Comparison of ENCODE assay signal across 23 cellular contexts in genomic region chr14:22397338-22397737, GRCh38.
"Had no signal": no experiment of that assay in that cellular context is flagged by ENCODE, and none has a peak within 500 bp of the region (broad histone marks: within the 10 kb centered on the region; RNA-seq: fewer than 3 reads in every experiment).

No MANE protein-coding gene starts in this region.

- H3K27ac ChIP-seq: ascending aorta, body of pancreas, Peyer's patch, RWPE1, SJCRH30 had no signal

- H3K9me3 ChIP-seq: ascending aorta, body of pancreas, Peyer's patch, SJCRH30 had no signal

- ATAC-seq: activated CD8-positive, alpha-beta memory T cell treated with anti-CD3 and anti-CD28 coated beads, Interleukin-2, amount 10 ng/mL, durations not matched to agents 7 days and 5 days; body of pancreas; WTC11 had no signal

- H3K27me3 ChIP-seq: ascending aorta, body of pancreas, Peyer's patch, SJCRH30 had no signal

- H3K4me1 ChIP-seq: body of pancreas, Peyer's patch had no signal

- H3K36me3 ChIP-seq: ascending aorta, Peyer's patch, SJCRH30 had no signal

- DNase-seq: activated CD4-positive, alpha-beta T cell treated with anti-CD3 and anti-CD28 coated beads, Interleukin-2, amount 10 ng/mL, durations not matched to agents 24 days and 14 days; activated CD4-positive, alpha-beta T cell treated with anti-CD3 and anti-CD28 coated beads, Interleukin-2, amount 50 U/mL, for 48 hours; activated CD4-positive, CD25-positive, alpha-beta regulatory T cell treated with anti-CD3 and anti-CD28 coated beads, Interleukin-2, amount 50 U/mL, for 72 hours; activated CD8-positive, alpha-beta memory T cell treated with anti-CD3 and anti-CD28 coated beads, Interleukin-2, amount 10 ng/mL, durations not matched to agents 7 days and 5 days; activated effector memory CD4-positive, alpha-beta T cell treated with Interleukin-2 at 50 U/mL for 16 hours; activated naive CD4-positive, alpha-beta T cell; activated T-cell treated with anti-CD3 and anti-CD28 coated beads, Interleukin-2, amount 50 U/mL, for 24 hours; body of pancreas; central memory CD4-positive, alpha-beta T cell; NCI-H1092; NCI-H1417; NCI-H1930; NCI-H2107; NCI-H345; NCI-H510A; NCI-H526 treated with DMSO at 0.1 percent for 48 hours; NCI-H82; Peyer's patch; Right ventricle myocardium superior; SJCRH30 had no signal

- H3K4me3 ChIP-seq: ascending aorta, body of pancreas, Peyer's patch, SJCRH30 had no signal
